29 cellular contexts compared by ENCODE assay signal in the genomic region with DNA sequence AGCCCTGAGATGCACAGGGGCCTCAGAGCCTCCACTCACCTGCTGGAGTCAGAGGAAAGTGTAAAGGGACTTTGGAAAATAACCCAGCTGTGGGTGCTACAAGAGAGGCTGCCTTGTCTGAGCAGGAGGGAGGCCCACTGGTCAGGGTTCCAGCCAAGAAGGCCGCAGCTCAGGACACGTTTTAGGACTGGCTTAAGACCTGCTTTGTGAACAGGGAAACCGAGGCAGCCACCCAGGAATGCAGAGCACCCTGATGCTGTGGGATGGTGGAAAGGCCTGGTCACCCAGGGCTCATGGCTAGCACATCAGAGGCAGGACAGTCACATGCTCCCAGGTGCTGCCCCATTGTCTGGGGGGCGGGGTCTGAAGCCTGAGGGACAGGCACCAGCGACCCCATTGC.
"Had no signal": no experiment of that assay in that cellular context is flagged by ENCODE, and none has a peak within 500 bp of the region (broad histone marks: within the 10 kb centered on the region; RNA-seq: fewer than 3 reads in every experiment).

No MANE protein-coding gene starts in this region.

- H3K27ac Mint-ChIP-seq: stimulated activated effector memory CD8-positive, alpha-beta T cell treated with anti-CD3 and anti-CD28 coated beads, Interleukin-12 subunit alpha, Interleukin-12 subunit beta, amount 100 ng/mL, for 72 hours; stimulated activated memory B cell treated with anti-CD40 and anti-IgM and Interleukin-4, amounts not matched to agents 10 μg/mL and 1 μg/mL and 100 μg/mL, for 72 hours; stimulated activated naive B cell treated with anti-CD40 and anti-IgM and Interleukin-4, amounts not matched to agents 10 μg/mL and 1 μg/mL and 100 μg/mL, for 72 hours; stimulated activated naive CD8-positive, alpha-beta T cell treated with anti-CD3 and anti-CD28 coated beads, Interleukin-15, amount 100 ng/mL, for 72 hours; stimulated activated naive CD8-positive, alpha-beta T cell treated with anti-CD3 and anti-CD28 coated beads, Interleukin-15, Interleukin-2, amounts not matched to agents 100 ng/mL and 50 ng/mL, for 24 hours; type B pancreatic cell had no signal

- H3K4me3 Mint-ChIP-seq: stimulated activated effector memory CD8-positive, alpha-beta T cell treated with anti-CD3 and anti-CD28 coated beads, Interleukin-12 subunit alpha, Interleukin-12 subunit beta, amount 100 ng/mL, for 72 hours; stimulated activated memory B cell treated with anti-CD40 and anti-IgM and Interleukin-4, amounts not matched to agents 10 μg/mL and 1 μg/mL and 100 μg/mL, for 72 hours; stimulated activated naive B cell treated with anti-CD40 and anti-IgM and Interleukin-4, amounts not matched to agents 10 μg/mL and 1 μg/mL and 100 μg/mL, for 72 hours; stimulated activated naive CD8-positive, alpha-beta T cell treated with anti-CD3 and anti-CD28 coated beads, Interleukin-15, amount 100 ng/mL, for 72 hours; stimulated activated naive CD8-positive, alpha-beta T cell treated with anti-CD3 and anti-CD28 coated beads, Interleukin-15, Interleukin-2, amounts not matched to agents 100 ng/mL and 50 ng/mL, for 24 hours; type B pancreatic cell had no signal

- H3K27ac ChIP-seq: stomach, suprapubic skin, testis, thoracic aorta, thyroid gland, tibial artery, tibial nerve, transverse colon, upper lobe of left lung, upper lobe of right lung, uterus, vagina had no signal

- FAIRE-seq: urothelium cell line had no signal

- H3K27me3 ChIP-seq: suprapubic skin, testis, thyroid gland, tibial artery, tibial nerve, transverse colon, upper lobe of left lung, upper lobe of right lung, uterus, vagina had no signal

- H3K4me1 ChIP-seq: stomach, suprapubic skin, testis, thyroid gland, tibial artery, transverse colon, upper lobe of left lung, uterus, vagina had no signal

- H3K4me3 ChIP-seq: stomach, suprapubic skin, testis, thoracic aorta, thyroid gland, tibial artery, tibial nerve, transverse colon, upper lobe of left lung, upper lobe of right lung, uterus, vagina had no signal

- H3K9me3 Mint-ChIP-seq: stimulated activated effector memory CD8-positive, alpha-beta T cell treated with anti-CD3 and anti-CD28 coated beads, Interleukin-12 subunit alpha, Interleukin-12 subunit beta, amount 100 ng/mL, for 72 hours; stimulated activated memory B cell treated with anti-CD40 and anti-IgM and Interleukin-4, amounts not matched to agents 10 μg/mL and 1 μg/mL and 100 μg/mL, for 72 hours; stimulated activated naive B cell treated with anti-CD40 and anti-IgM and Interleukin-4, amounts not matched to agents 10 μg/mL and 1 μg/mL and 100 μg/mL, for 72 hours; stimulated activated naive CD8-positive, alpha-beta T cell treated with anti-CD3 and anti-CD28 coated beads, Interleukin-15, amount 100 ng/mL, for 72 hours; stimulated activated naive CD8-positive, alpha-beta T cell treated with anti-CD3 and anti-CD28 coated beads, Interleukin-15, Interleukin-2, amounts not matched to agents 100 ng/mL and 50 ng/mL, for 24 hours; type B pancreatic cell had no signal

- H3K36me3 ChIP-seq: stomach, suprapubic skin, thoracic aorta, thyroid gland, tibial artery, tibial nerve, transverse colon, upper lobe of left lung, upper lobe of right lung, uterus, vagina had no signal

- H3K27me3 Mint-ChIP-seq: stimulated activated memory B cell treated with anti-CD40 and anti-IgM and Interleukin-4, amounts not matched to agents 10 μg/mL and 1 μg/mL and 100 μg/mL, for 72 hours; stimulated activated naive B cell treated with anti-CD40 and anti-IgM and Interleukin-4, amounts not matched to agents 10 μg/mL and 1 μg/mL and 100 μg/mL, for 72 hours; type B pancreatic cell had no signal

- H3K4me1 Mint-ChIP-seq: stimulated activated effector memory CD8-positive, alpha-beta T cell treated with anti-CD3 and anti-CD28 coated beads, Interleukin-12 subunit alpha, Interleukin-12 subunit beta, amount 100 ng/mL, for 72 hours; stimulated activated naive CD8-positive, alpha-beta T cell treated with anti-CD3 and anti-CD28 coated beads, Interleukin-15, amount 100 ng/mL, for 72 hours had no signal

- ATAC-seq: stimulated activated effector memory CD8-positive, alpha-beta T cell treated with anti-CD3 and anti-CD28 coated beads, Interleukin-12 subunit alpha, Interleukin-12 subunit beta, amount 100 ng/mL, for 72 hours; stimulated activated memory B cell treated with anti-CD40 and anti-IgM and Interleukin-4, amounts not matched to agents 10 μg/mL and 1 μg/mL and 100 μg/mL, for 72 hours; stimulated activated naive B cell treated with anti-CD40 and anti-IgM and Interleukin-4, amounts not matched to agents 10 μg/mL and 1 μg/mL and 100 μg/mL, for 72 hours; stimulated activated naive CD8-positive, alpha-beta T cell treated with anti-CD3 and anti-CD28 coated beads, Interleukin-15, amount 100 ng/mL, for 72 hours; stimulated activated naive CD8-positive, alpha-beta T cell treated with anti-CD3 and anti-CD28 coated beads, Interleukin-15, Interleukin-2, amounts not matched to agents 100 U/mL and 50 U/mL, for 24 hours; upper lobe of right lung had no signal

- H3K36me3 Mint-ChIP-seq: stimulated activated effector memory CD8-positive, alpha-beta T cell treated with anti-CD3 and anti-CD28 coated beads, Interleukin-12 subunit alpha, Interleukin-12 subunit beta, amount 100 ng/mL, for 72 hours; stimulated activated memory B cell treated with anti-CD40 and anti-IgM and Interleukin-4, amounts not matched to agents 10 μg/mL and 1 μg/mL and 100 μg/mL, for 72 hours; stimulated activated naive B cell treated with anti-CD40 and anti-IgM and Interleukin-4, amounts not matched to agents 10 μg/mL and 1 μg/mL and 100 μg/mL, for 72 hours; type B pancreatic cell had no signal

- H3K9me3 ChIP-seq: stomach, suprapubic skin, testis, thoracic aorta, thyroid gland, tibial artery, transverse colon, upper lobe of left lung, upper lobe of right lung, uterus, vagina had no signal

- DNase-seq: stimulated activated CD4-positive, alpha-beta T cell treated with anti-CD3 and anti-CD28 coated beads, Interleukin-2, amount 100 ng/mL, for 48 hours; stimulated activated CD4-positive, alpha-beta T cell treated with anti-CD3 and anti-CD28 coated beads, Interleukin-4, amount 100 ng/mL, for 1 hour; stimulated activated CD4-positive, alpha-beta T cell treated with anti-CD3 and anti-CD28 coated beads, Interleukin-4, amount 100 ng/mL, for 24 hours; stimulated activated CD4-positive, alpha-beta T cell treated with anti-CD3 and anti-CD28 coated beads, Interleukin-4, amount 100 ng/mL, for 4 hours; stimulated activated CD8-positive, alpha-beta memory T cell treated with anti-CD3 and anti-CD28 coated beads, Interleukin-4, amount 100 ng/mL, for 48 hours; stimulated activated naive B cell treated with anti-CD40 and anti-IgM and Interleukin-4, amounts not matched to agents 10 μg/mL and 1 μg/mL and 100 μg/mL, for 72 hours; stimulated activated naive CD4-positive, alpha-beta T cell; stimulated activated naive CD4-positive, alpha-beta T cell treated with Interleukin-2 at 50 U/mL for 16 hours; stimulated activated naive CD8-positive, alpha-beta T cell treated with anti-CD3 and anti-CD28 coated beads, Interleukin-15, amount 100 ng/mL, for 72 hours; stimulated activated naive CD8-positive, alpha-beta T cell treated with anti-CD3 and anti-CD28 coated beads, Interleukin-15, Interleukin-2, amounts not matched to agents 100 U/mL and 50 U/mL, for 24 hours; stomach; substantia nigra; testis; thyroid gland; tibial artery; transverse colon; trophoblast cell; upper lobe of left lung; upper lobe of right lung; uterus had no signal
